Comparison of ENCODE assay signal across 2 cellular contexts in genomic region chr20:32497589-32498224, GRCh38.
TF ChIP-seq lines count a peak whose summit lies in the region.

No MANE protein-coding gene starts in this region.

TF ChIP-seq in IMR-90, 13 proteins besides CTCF, POLR2A, EP300 and RAD21:
- TF ChIP-seq CHD1 (IDR thresholded peaks at IDR 0.05; ENCODE audit: low read depth, low read length) (no peak), MXI1 (IDR thresholded peaks at IDR 0.05; ENCODE audit: borderline replicate concordance, low read depth, low read length) (no peak), RFX5 (IDR thresholded peaks at IDR 0.05; ENCODE audit: low read depth, low read length) (no peak), CEBPB (IDR thresholded peaks at IDR 0.05; ENCODE audit: low read depth, low read length) (no peak), MAFK (IDR thresholded peaks at IDR 0.05; ENCODE audit: low read depth, low read length) (no peak), RCOR1 (IDR thresholded peaks at IDR 0.05; ENCODE audit: insufficient replicate concordance, low read length) (no peak), SMC3 (IDR thresholded peaks at IDR 0.05; ENCODE audit: low read depth, low read length) (no peak), BHLHE40 (IDR thresholded peaks at IDR 0.05; ENCODE audit: low read depth, low read length) (no peak), USF2 (IDR thresholded peaks at IDR 0.05; ENCODE audit: low read depth, low read length) (no peak), FOS (IDR thresholded peaks at IDR 0.05; ENCODE audit: low read depth, low read length) (no peak), MAZ (IDR thresholded peaks at IDR 0.05; ENCODE audit: borderline replicate concordance, low read depth, low read length) (no peak), NFE2L2 (IDR thresholded peaks at IDR 0.05; ENCODE audit: low read depth, low read length) (no peak)
- TF ChIP-seq, protein P1, sequence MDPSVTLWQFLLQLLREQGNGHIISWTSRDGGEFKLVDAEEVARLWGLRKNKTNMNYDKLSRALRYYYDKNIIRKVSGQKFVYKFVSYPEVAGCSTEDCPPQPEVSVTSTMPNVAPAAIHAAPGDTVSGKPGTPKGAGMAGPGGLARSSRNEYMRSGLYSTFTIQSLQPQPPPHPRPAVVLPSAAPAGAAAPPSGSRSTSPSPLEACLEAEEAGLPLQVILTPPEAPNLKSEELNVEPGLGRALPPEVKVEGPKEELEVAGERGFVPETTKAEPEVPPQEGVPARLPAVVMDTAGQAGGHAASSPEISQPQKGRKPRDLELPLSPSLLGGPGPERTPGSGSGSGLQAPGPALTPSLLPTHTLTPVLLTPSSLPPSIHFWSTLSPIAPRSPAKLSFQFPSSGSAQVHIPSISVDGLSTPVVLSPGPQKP (IDR thresholded peaks at IDR 0.05; ENCODE audit: borderline replicate concordance, low read depth, low read length) = no peak

TF ChIP-seq in endothelial cell of umbilical vein, 7 proteins besides CTCF, POLR2A, EP300 and RAD21:
- TF ChIP-seq POLR2AphosphoS5 (IDR thresholded peaks at IDR 0.05; ENCODE audit: insufficient read depth, low read depth, low read length) (peak; percentile 40), FOS (IDR thresholded peaks at IDR 0.05; ENCODE audit: borderline replicate concordance, insufficient read depth, low read length) (no peak)
